1 cellular context compared by ENCODE assay signal in genomic region chr17:39486242-39486641, GRCh38.
TF ChIP-seq lines count a peak whose summit lies in the region.

No MANE protein-coding gene starts in this region.

TF ChIP-seq in GM23338, 12 proteins besides CTCF, POLR2A, EP300 and RAD21 (continued from another document):
- TF ChIP-seq EZH2 (IDR thresholded peaks at IDR 0.05; ENCODE audit: low read depth, unreplicated experiment) (no peak), ZNF114 (CRISPR knock-in tag; IDR thresholded peaks at IDR 0.05) (no peak), NANOG (IDR thresholded peaks at IDR 0.05; ENCODE audit: borderline replicate concordance) (no peak), ZNF462 (CRISPR knock-in tag; IDR thresholded peaks at IDR 0.05) (no peak), EZH2phosphoT487 (IDR thresholded peaks at IDR 0.05; ENCODE audit: unreplicated experiment) (no peak), ZNF331 (CRISPR knock-in tag; IDR thresholded peaks at IDR 0.05; ENCODE audit: low read depth) (no peak), CREB1 (CRISPR knock-in tag; IDR thresholded peaks at IDR 0.05; ENCODE audit: low read depth) (no peak), STAT1 (IDR thresholded peaks at IDR 0.05; ENCODE audit: unreplicated experiment) (no peak)
- TF ChIP-seq, protein P1, sequence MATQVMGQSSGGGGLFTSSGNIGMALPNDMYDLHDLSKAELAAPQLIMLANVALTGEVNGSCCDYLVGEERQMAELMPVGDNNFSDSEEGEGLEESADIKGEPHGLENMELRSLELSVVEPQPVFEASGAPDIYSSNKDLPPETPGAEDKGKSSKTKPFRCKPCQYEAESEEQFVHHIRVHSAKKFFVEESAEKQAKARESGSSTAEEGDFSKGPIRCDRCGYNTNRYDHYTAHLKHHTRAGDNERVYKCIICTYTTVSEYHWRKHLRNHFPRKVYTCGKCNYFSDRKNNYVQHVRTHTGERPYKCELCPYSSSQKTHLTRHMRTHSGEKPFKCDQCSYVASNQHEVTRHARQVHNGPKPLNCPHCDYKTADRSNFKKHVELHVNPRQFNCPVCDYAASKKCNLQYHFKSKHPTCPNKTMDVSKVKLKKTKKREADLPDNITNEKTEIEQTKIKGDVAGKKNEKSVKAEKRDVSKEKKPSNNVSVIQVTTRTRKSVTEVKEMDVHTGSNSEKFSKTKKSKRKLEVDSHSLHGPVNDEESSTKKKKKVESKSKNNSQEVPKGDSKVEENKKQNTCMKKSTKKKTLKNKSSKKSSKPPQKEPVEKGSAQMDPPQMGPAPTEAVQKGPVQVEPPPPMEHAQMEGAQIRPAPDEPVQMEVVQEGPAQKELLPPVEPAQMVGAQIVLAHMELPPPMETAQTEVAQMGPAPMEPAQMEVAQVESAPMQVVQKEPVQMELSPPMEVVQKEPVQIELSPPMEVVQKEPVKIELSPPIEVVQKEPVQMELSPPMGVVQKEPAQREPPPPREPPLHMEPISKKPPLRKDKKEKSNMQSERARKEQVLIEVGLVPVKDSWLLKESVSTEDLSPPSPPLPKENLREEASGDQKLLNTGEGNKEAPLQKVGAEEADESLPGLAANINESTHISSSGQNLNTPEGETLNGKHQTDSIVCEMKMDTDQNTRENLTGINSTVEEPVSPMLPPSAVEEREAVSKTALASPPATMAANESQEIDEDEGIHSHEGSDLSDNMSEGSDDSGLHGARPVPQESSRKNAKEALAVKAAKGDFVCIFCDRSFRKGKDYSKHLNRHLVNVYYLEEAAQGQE (IDR thresholded peaks at IDR 0.05; ENCODE audit: unreplicated experiment): no peak
- TF ChIP-seq, protein P2, sequence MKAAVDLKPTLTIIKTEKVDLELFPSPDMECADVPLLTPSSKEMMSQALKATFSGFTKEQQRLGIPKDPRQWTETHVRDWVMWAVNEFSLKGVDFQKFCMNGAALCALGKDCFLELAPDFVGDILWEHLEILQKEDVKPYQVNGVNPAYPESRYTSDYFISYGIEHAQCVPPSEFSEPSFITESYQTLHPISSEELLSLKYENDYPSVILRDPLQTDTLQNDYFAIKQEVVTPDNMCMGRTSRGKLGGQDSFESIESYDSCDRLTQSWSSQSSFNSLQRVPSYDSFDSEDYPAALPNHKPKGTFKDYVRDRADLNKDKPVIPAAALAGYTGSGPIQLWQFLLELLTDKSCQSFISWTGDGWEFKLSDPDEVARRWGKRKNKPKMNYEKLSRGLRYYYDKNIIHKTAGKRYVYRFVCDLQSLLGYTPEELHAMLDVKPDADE (IDR thresholded peaks at IDR 0.05): no peak
